Comparison of ENCODE assay signal across 8 cellular contexts in genomic region chr4:142846105-142846728, GRCh38.
A peak's percentile ranks its signal among the peaks of the same experiment; 100 is the strongest.
DNase-seq lines count a peak whose midpoint lies in the region; TF ChIP-seq lines count a peak whose summit lies in the region.

INPP4B (minus strand) TSS chr4:142846301.

- DNase-seq in GM12864 (ENCODE audit: low read depth) (no peak), choroid plexus epithelial cell (ENCODE audit: low read depth) (peak; percentile 66), kidney tubule cell (ENCODE audit: low spot score) (peak; percentile 67), NCI-H524 treated with DMSO at 0.1 percent for 48 hours (lab: John Stamatoyannopoulos, UW) (no peak), DMS114 treated with DMSO at 0.1 percent for 48 hours (lab: John Stamatoyannopoulos, UW; ENCODE audit: unreplicated experiment) (no peak)
- peak; percentile 20 to 47 for DNase-seq in activated CD4-positive, alpha-beta T cell treated with anti-CD3 and anti-CD28 coated beads for 24 hours (ENCODE audit: low read depth in 2 of 2)
- DNase-seq in stimulated activated CD4-positive, alpha-beta T cell treated with anti-CD3 and anti-CD28 coated beads, Interleukin-12 subunit alpha, Interleukin-12 subunit beta, amount 100 ng/mL, for 48 hours (ENCODE audit: low read depth in 2 of 3, low spot score in 1 of 3), result peak in 2 of 3 donors; percentile 15 to 50

- no peak for TF ChIP-seq RAD21 in Ishikawa (IDR thresholded peaks at IDR 0.05; ENCODE audit: low read depth)

- no peak for TF ChIP-seq CTCF in GM12864 (IDR thresholded peaks at IDR 0.05; ENCODE audit: low read depth, low read length, missing control alignments)
- TF ChIP-seq CTCF in choroid plexus epithelial cell (conservative IDR thresholded peaks at IDR 0.05; ENCODE audit: low read depth, low read length), result no peak

- no peak for TF ChIP-seq EP300 in Ishikawa (IDR thresholded peaks at IDR 0.05; ENCODE audit: borderline replicate concordance)

- H3K4me3 ChIP-seq in GM12864 (ENCODE audit: low read depth, low read length) (peak within 1 kb of the TSS; percentile 34), choroid plexus epithelial cell (ENCODE audit: low read depth, low read length) (peak within 1 kb of the TSS; percentile 59)

TF ChIP-seq in Ishikawa, 13 proteins besides CTCF, POLR2A, EP300 and RAD21:
- TF ChIP-seq YY1 (IDR thresholded peaks at IDR 0.05; ENCODE audit: low read depth) (no peak), CEBPB (IDR thresholded peaks at IDR 0.05) (no peak), ZBTB7A (IDR thresholded peaks at IDR 0.05; ENCODE audit: low read depth) (no peak)
- TF ChIP-seq, protein P1, sequence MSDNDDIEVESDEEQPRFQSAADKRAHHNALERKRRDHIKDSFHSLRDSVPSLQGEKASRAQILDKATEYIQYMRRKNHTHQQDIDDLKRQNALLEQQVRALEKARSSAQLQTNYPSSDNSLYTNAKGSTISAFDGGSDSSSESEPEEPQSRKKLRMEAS (IDR thresholded peaks at IDR 0.05), result peak; percentile 11; the same call in 1 of the 2 replicates

Comparison
In these comparisons a context has a peak if more than half of its experiments do, and no peak if none do; other contexts are left out.
1. DNase-seq: peak in activated CD4-positive, alpha-beta T cell treated with anti-CD3 and anti-CD28 coated beads for 24 hours (2 of 2), choroid plexus epithelial cell (single experiment), kidney tubule cell (single experiment) and stimulated activated CD4-positive, alpha-beta T cell treated with anti-CD3 and anti-CD28 coated beads, Interleukin-12 subunit alpha, Interleukin-12 subunit beta, amount 100 ng/mL, for 48 hours (2 of 3); none in GM12864 (single experiment), NCI-H524 treated with DMSO at 0.1 percent for 48 hours (single experiment) and DMS114 treated with DMSO at 0.1 percent for 48 hours (single experiment).